9 cellular contexts compared by ENCODE assay signal in the genomic region with DNA sequence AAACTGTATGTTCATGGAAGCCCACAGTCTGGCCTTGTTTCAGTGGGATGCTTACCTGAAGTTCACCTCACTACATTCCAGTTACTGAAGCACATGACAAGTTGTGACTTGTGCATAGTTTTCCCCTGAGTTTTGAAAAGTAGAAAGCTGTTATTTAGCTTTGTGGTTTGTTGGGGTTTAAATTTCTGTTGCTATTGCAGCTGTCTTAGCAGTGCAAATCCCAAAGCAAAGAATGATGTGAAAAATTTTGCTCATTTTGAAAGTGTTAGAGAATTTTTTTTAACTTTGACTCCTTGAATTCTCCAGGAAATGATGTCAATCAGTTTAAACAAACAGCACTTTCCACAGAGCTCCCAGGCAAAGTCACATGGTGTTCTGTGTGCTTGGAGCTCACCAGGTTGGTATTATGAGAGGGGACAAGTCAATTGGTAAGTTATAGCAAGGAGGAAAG.
DNase-seq lines count a peak whose midpoint lies in the region; ATAC-seq and TF ChIP-seq lines count a peak whose summit lies in the region.
"Had no signal": no experiment of that assay in that cellular context is flagged by ENCODE, and none has a peak within 500 bp of the region (broad histone marks: within the 10 kb centered on the region; RNA-seq: fewer than 3 reads in every experiment).

No MANE protein-coding gene starts in this region.

- H3K9me3 ChIP-seq in smooth muscle cell (replicated peaks; ENCODE audit: low read depth): no peaks in the 10 kb centered on the region
- H3K9me3 ChIP-seq: uterus had no signal

- H3K27ac ChIP-seq in foreskin keratinocyte (peak overlapping the region; percentile 43), smooth muscle cell (ENCODE audit: low read depth) (peak overlapping the region; percentile 70)
- H3K27ac ChIP-seq: cardiac muscle cell, uterus had no signal

- TF ChIP-seq CTCF in foreskin keratinocyte (conservative IDR thresholded peaks at IDR 0.05) (no peak), smooth muscle cell (IDR thresholded peaks at IDR 0.05; ENCODE audit: borderline replicate concordance, insufficient read depth, poor library complexity, severe bottlenecking) (no peak)

- H3K4me1 ChIP-seq in foreskin keratinocyte: peaks cover 27% of the 10 kb centered on the region
- no peaks in the 10 kb centered on the region for H3K4me1 ChIP-seq in smooth muscle cell (ENCODE audit: low read depth)
- H3K4me1 ChIP-seq: uterus had no signal

- H3K4me2 ChIP-seq in smooth muscle cell: peak overlapping the region; percentile 9

- H3F3A ChIP-seq in smooth muscle cell (ENCODE audit: low read depth): no peaks in the 10 kb centered on the region

- DNase-seq in HCEC 1CT (peak; percentile 49), SW480 (ENCODE audit: low spot score) (peak; percentile 91), foreskin keratinocyte (peak; percentile 88 to 92), smooth muscle cell (lab: John Stamatoyannopoulos, UW; ENCODE audit: unreplicated experiment) (no peak), T-helper 2 cell (no peak), putamen (ENCODE audit: low spot score) (no peak)
- DNase-seq: uterus had no signal

- H3K79me2 ChIP-seq in smooth muscle cell (ENCODE audit: low read depth): no peaks in the 10 kb centered on the region

- H3K9ac ChIP-seq in smooth muscle cell (ENCODE audit: low read depth): peak overlapping the region; percentile 24

- H3K36me3 ChIP-seq in smooth muscle cell (ENCODE audit: low read depth): no peaks in the 10 kb centered on the region
- H3K36me3 ChIP-seq: cardiac muscle cell, uterus had no signal

- H2AFZ ChIP-seq in smooth muscle cell (ENCODE audit: low read depth): no peak overlapping the region

- no peaks in the 10 kb centered on the region for H4K20me1 ChIP-seq in smooth muscle cell (ENCODE audit: low read depth)

- no peak overlapping the region for H3K4me3 ChIP-seq in smooth muscle cell
- H3K4me3 ChIP-seq: cardiac muscle cell, uterus had no signal

- H3K27me3 ChIP-seq in foreskin keratinocyte: no peaks in the 10 kb centered on the region
- H3K27me3 ChIP-seq in smooth muscle cell (ENCODE audit: low read depth): no peaks in the 10 kb centered on the region
- H3K27me3 ChIP-seq: cardiac muscle cell, uterus had no signal

- ATAC-seq in foreskin keratinocyte (peak; percentile 73), GM19467 (IDR thresholded peaks at IDR 0.05; ENCODE audit: unreplicated experiment) (no peak)

Comparison
In these comparisons a context has a peak if more than half of its experiments do, and no peak if none do; other contexts are left out.
1. DNase-seq: peak in HCEC 1CT (single experiment), SW480 (single experiment) and foreskin keratinocyte (2 of 2); none in smooth muscle cell (single experiment), T-helper 2 cell (0 of 5) and putamen (single experiment).